In the genomic region with DNA sequence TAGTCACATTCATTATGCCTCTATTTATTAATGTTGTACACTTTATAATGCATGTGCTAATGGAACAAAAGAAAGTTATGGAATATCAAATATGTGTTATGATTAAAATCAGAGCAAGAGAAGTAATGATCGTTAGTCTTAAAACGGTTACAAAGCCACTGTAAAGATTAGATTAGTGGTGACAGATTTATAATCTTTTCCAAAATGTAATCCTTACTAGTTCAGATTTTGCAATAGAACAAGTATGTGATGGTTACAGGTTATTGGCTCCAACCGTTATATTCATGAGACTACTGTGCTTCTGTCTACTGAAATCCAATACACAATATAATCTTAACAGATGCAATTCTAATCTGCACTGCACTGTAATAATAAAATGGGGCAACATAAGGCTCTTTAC, we compare ENCODE assay signal across 1 cellular context.
TF ChIP-seq lines count a peak whose summit lies in the region.

No MANE protein-coding gene starts in this region.

TF ChIP-seq in HEK293, 187 proteins besides CTCF, POLR2A, EP300 and RAD21 (continued from another document):
- no peak for TF ChIP-seq ZNF670 (tag by site-specific recombination; IDR thresholded peaks at IDR 0.05; ENCODE audit: low read depth)
- TF ChIP-seq ZNF239 (tag by site-specific recombination; IDR thresholded peaks at IDR 0.05): no peak
- no peak for TF ChIP-seq ZBTB20 (tag by site-specific recombination; IDR thresholded peaks at IDR 0.05)
- peak; percentile 75 for TF ChIP-seq ZNF843 (tag by site-specific recombination; IDR thresholded peaks at IDR 0.05)
- no peak for TF ChIP-seq ZNF223 (tag by site-specific recombination; IDR thresholded peaks at IDR 0.05)
- no peak for TF ChIP-seq ZNF404 (tag by site-specific recombination; IDR thresholded peaks at IDR 0.05)
- TF ChIP-seq ZNF660 (tag by site-specific recombination; IDR thresholded peaks at IDR 0.05): no peak
- TF ChIP-seq RBAK (tag by site-specific recombination; IDR thresholded peaks at IDR 0.05): no peak
- no peak for TF ChIP-seq ZNF292 (tag by site-specific recombination; IDR thresholded peaks at IDR 0.05; ENCODE audit: borderline replicate concordance, low read depth)
- no peak for TF ChIP-seq KLF10 (tag by site-specific recombination; IDR thresholded peaks at IDR 0.05)
- TF ChIP-seq MEIS1 (CRISPR knock-in tag; IDR thresholded peaks at IDR 0.05; ENCODE audit: borderline replicate concordance): no peak
- no peak for TF ChIP-seq ZNF560 (tag by site-specific recombination; IDR thresholded peaks at IDR 0.05; ENCODE audit: borderline replicate concordance)
- TF ChIP-seq ZNF214 (tag by site-specific recombination; IDR thresholded peaks at IDR 0.05; ENCODE audit: borderline replicate concordance): no peak
